Comparison of ENCODE assay signal across 10 cellular contexts in genomic region chr2:112706170-112706664, GRCh38. TPM values are rescaled to one million over a fixed set of nuclear protein-coding genes. Genes with fewer than 3 reads are reported as not detected.
A peak's percentile ranks its signal among the peaks of the same experiment; 100 is the strongest.
DNase-seq lines count a peak whose midpoint lies in the region; ATAC-seq and TF ChIP-seq lines count a peak whose summit lies in the region.
"Had no signal": no experiment of that assay in that cellular context is flagged by ENCODE, and none has a peak within 500 bp of the region (broad histone marks: within the 10 kb centered on the region; RNA-seq: fewer than 3 reads in every experiment).

No MANE protein-coding gene starts in this region.

- peaks cover 11% of the 10 kb centered on the region for H3K27me3 Mint-ChIP-seq in activated naive CD4-positive, alpha-beta T cell treated with anti-CD3 and anti-CD28 coated beads for 36 hours (ENCODE audit: low read depth)

- no peaks in the 10 kb centered on the region for H3K36me3 Mint-ChIP-seq in activated naive CD4-positive, alpha-beta T cell treated with anti-CD3 and anti-CD28 coated beads for 36 hours (ENCODE audit: low read depth)

- intact Hi-C loops in activated naive CD4-positive, alpha-beta T cell treated with anti-CD3 and anti-CD28 coated beads for 36 hours (cut with micrococcal nuclease) = no loop called here

- H3K27ac ChIP-seq in RWPE2 (ENCODE audit: poor library complexity, severe bottlenecking) = no peak overlapping the region
- H3K27ac ChIP-seq: C4-2B had no signal

- H3K36me3 ChIP-seq in RWPE2 (ENCODE audit: low read depth) = no peaks in the 10 kb centered on the region

- TF ChIP-seq CTCF in RWPE2 (IDR thresholded peaks at IDR 0.05; ENCODE audit: poor library complexity, severe bottlenecking) (no peak), choroid plexus epithelial cell (conservative IDR thresholded peaks at IDR 0.05; ENCODE audit: low read depth, low read length) (no peak)

- peak; percentile 80 for ATAC-seq in RWPE2 (ENCODE audit: low read depth)
- ATAC-seq in stimulated activated naive CD8-positive, alpha-beta T cell treated with anti-CD3 and anti-CD28 coated beads, Interleukin-15, Interleukin-2, amounts not matched to agents 100 U/mL and 50 U/mL, for 24 hours = peak; percentile 97

- no peak overlapping the region for H3K27ac Mint-ChIP-seq in activated naive CD4-positive, alpha-beta T cell treated with anti-CD3 and anti-CD28 coated beads for 36 hours

- H3K27me3 ChIP-seq in RWPE2 (ENCODE audit: insufficient read depth, poor library complexity, severe bottlenecking) = no peaks in the 10 kb centered on the region

- no peak overlapping the region for H3K4me3 Mint-ChIP-seq in activated naive CD4-positive, alpha-beta T cell treated with anti-CD3 and anti-CD28 coated beads for 36 hours

- peaks cover 10% of the 10 kb centered on the region for H3K4me1 ChIP-seq in RWPE2 (ENCODE audit: insufficient read depth, poor library complexity, severe bottlenecking)

- no peaks in the 10 kb centered on the region for H3K9me3 ChIP-seq in RWPE2 (ENCODE audit: severe bottlenecking)

- H3K4me3 ChIP-seq in RWPE2 (ENCODE audit: severe bottlenecking) (no peak overlapping the region), choroid plexus epithelial cell (ENCODE audit: low read depth, low read length) (no peak overlapping the region)

- DNase-seq in activated naive CD4-positive, alpha-beta T cell treated with anti-CD3 and anti-CD28 coated beads for 36 hours = peak; percentile 77
- DNase-seq in activated naive CD4-positive, alpha-beta T cell (lab: John Stamatoyannopoulos, UW) = no peak
- DNase-seq in RWPE2 (ENCODE audit: low spot score) = no peak
- DNase-seq in choroid plexus epithelial cell (ENCODE audit: low read depth) = peak; percentile 77
- DNase-seq in stimulated activated naive CD8-positive, alpha-beta T cell treated with anti-CD3 and anti-CD28 coated beads, Interleukin-15, Interleukin-2, amounts not matched to agents 100 U/mL and 50 U/mL, for 24 hours = peak; percentile 72
- DNase-seq in DMS 273 treated with DMSO at 0.1 percent for 48 hours (lab: John Stamatoyannopoulos, UW) = no peak
- no peak for DNase-seq in DMS79 treated with DMSO at 0.1 percent for 48 hours (lab: John Stamatoyannopoulos, UW)
- DNase-seq in DMS53 treated with DMSO at 0.1 percent for 48 hours (lab: John Stamatoyannopoulos, UW; ENCODE audit: unreplicated experiment) = no peak

- no peaks in the 10 kb centered on the region for H3K9me3 Mint-ChIP-seq in activated naive CD4-positive, alpha-beta T cell treated with anti-CD3 and anti-CD28 coated beads for 36 hours

- peaks cover 15% of the 10 kb centered on the region for H3K4me1 Mint-ChIP-seq in activated naive CD4-positive, alpha-beta T cell treated with anti-CD3 and anti-CD28 coated beads for 36 hours (ENCODE audit: low read depth)

- CTCF ChIA-PET in activated naive CD4-positive, alpha-beta T cell treated with anti-CD3 and anti-CD28 coated beads for 36 hours (lab: Charles Lee) = interaction anchor here (1.0 to 1.7 kb wide), 4 partner anchors 14 to 106 kb away, joined by 3 to 6 read pairs (median 3); no protein-coding TSS in a partner anchor

RNA-seq across cellular contexts. Expression of gene NT5DC4, which starts 14.6 kb away (rescaled TPM):
- total RNA-seq in activated naive CD4-positive, alpha-beta T cell treated with anti-CD3 and anti-CD28 coated beads for 36 hours = not detected
- total RNA-seq: lower leg skin had no signal

RNA-seq across cellular contexts. Expression of gene CKAP2L, which starts 58.2 kb away (rescaled TPM):
- total RNA-seq in activated naive CD4-positive, alpha-beta T cell treated with anti-CD3 and anti-CD28 coated beads for 36 hours = 10 to 100 TPM; 49.2 to 50.8 TPM

Comparison
In these comparisons a context has a peak if more than half of its experiments do, and no peak if none do; other contexts are left out.
1. DNase-seq: peak in activated naive CD4-positive, alpha-beta T cell treated with anti-CD3 and anti-CD28 coated beads for 36 hours (single experiment), choroid plexus epithelial cell (single experiment) and stimulated activated naive CD8-positive, alpha-beta T cell treated with anti-CD3 and anti-CD28 coated beads, Interleukin-15, Interleukin-2, amounts not matched to agents 100 U/mL and 50 U/mL, for 24 hours (single experiment); none in activated naive CD4-positive, alpha-beta T cell (0 of 4), RWPE2 (single experiment), DMS 273 treated with DMSO at 0.1 percent for 48 hours (single experiment), DMS79 treated with DMSO at 0.1 percent for 48 hours (single experiment) and DMS53 treated with DMSO at 0.1 percent for 48 hours (single experiment).